ENCODE assay signal across 1 cellular context in the genomic region with DNA sequence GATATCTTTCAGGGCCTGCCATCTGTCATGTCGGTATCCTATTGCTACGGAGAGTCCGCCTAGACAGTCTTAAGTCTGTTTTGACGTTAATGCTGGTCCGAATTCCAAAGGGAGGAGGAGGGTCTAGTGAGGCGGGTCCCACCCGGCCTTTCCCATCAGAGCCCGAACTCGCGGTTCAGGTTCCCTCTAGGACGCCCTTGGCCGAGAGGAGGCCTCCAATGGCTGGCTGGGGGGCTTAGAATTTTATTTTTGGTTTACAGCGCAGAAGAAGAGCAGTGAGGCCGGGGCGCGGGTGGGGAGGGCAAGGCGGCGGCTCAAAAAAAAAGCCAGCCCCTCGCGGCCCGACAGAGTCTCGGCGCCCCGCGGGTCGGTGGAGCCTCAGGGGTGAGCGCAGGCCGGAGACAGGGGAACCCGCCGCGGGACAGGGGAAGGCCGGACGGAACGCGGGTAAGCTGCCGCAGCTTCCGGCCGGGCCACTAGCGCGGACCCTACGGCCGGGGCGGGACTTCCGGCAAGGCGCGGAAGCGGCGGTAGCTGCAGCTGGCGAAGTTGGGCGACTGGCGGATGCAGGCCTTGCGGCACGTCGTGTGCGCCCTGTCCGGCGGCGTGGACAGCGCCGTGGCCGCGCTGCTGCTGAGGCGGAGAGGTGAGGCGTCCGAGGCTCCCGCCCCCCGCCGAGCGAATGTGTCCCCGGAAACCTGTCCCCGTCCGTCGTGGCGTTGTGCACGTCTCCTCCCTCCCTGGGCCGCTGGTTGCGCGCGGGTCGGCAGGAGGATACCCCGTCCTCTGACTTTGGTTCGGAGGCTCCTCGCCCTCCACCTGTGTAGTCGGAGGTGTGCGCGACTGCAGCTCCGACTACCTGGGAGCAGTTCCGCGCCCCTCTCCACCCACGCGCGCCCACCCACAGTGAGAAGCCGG.
TF ChIP-seq lines count a peak whose summit lies in the region.

A gene with protein sequence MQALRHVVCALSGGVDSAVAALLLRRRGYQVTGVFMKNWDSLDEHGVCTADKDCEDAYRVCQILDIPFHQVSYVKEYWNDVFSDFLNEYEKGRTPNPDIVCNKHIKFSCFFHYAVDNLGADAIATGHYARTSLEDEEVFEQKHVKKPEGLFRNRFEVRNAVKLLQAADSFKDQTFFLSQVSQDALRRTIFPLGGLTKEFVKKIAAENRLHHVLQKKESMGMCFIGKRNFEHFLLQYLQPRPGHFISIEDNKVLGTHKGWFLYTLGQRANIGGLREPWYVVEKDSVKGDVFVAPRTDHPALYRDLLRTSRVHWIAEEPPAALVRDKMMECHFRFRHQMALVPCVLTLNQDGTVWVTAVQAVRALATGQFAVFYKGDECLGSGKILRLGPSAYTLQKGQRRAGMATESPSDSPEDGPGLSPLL (plus strand): TSS at position 514 of the 918 bp plus-strand sequence. CDS start 51 bp downstream, at position 565.

TF ChIP-seq in GM12878, 131 proteins besides CTCF, POLR2A, EP300 and RAD21 (continued from another document and continues in another):
- TF ChIP-seq, protein P1, sequence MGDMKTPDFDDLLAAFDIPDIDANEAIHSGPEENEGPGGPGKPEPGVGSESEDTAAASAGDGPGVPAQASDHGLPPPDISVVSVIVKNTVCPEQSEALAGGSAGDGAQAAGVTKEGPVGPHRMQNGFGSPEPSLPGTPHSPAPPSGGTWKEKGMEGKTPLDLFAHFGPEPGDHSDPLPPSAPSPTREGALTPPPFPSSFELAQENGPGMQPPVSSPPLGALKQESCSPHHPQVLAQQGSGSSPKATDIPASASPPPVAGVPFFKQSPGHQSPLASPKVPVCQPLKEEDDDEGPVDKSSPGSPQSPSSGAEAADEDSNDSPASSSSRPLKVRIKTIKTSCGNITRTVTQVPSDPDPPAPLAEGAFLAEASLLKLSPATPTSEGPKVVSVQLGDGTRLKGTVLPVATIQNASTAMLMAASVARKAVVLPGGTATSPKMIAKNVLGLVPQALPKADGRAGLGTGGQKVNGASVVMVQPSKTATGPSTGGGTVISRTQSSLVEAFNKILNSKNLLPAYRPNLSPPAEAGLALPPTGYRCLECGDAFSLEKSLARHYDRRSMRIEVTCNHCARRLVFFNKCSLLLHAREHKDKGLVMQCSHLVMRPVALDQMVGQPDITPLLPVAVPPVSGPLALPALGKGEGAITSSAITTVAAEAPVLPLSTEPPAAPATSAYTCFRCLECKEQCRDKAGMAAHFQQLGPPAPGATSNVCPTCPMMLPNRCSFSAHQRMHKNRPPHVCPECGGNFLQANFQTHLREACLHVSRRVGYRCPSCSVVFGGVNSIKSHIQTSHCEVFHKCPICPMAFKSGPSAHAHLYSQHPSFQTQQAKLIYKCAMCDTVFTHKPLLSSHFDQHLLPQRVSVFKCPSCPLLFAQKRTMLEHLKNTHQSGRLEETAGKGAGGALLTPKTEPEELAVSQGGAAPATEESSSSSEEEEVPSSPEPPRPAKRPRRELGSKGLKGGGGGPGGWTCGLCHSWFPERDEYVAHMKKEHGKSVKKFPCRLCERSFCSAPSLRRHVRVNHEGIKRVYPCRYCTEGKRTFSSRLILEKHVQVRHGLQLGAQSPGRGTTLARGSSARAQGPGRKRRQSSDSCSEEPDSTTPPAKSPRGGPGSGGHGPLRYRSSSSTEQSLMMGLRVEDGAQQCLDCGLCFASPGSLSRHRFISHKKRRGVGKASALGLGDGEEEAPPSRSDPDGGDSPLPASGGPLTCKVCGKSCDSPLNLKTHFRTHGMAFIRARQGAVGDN (IDR thresholded peaks at IDR 0.05), result peak; percentile 64; the same call in 1 of the 2 replicates
- TF ChIP-seq, protein P2, sequence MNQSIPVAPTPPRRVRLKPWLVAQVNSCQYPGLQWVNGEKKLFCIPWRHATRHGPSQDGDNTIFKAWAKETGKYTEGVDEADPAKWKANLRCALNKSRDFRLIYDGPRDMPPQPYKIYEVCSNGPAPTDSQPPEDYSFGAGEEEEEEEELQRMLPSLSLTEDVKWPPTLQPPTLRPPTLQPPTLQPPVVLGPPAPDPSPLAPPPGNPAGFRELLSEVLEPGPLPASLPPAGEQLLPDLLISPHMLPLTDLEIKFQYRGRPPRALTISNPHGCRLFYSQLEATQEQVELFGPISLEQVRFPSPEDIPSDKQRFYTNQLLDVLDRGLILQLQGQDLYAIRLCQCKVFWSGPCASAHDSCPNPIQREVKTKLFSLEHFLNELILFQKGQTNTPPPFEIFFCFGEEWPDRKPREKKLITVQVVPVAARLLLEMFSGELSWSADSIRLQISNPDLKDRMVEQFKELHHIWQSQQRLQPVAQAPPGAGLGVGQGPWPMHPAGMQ (IDR thresholded peaks at IDR 0.05; ENCODE audit: borderline replicate concordance), result no peak
- TF ChIP-seq, protein P3, sequence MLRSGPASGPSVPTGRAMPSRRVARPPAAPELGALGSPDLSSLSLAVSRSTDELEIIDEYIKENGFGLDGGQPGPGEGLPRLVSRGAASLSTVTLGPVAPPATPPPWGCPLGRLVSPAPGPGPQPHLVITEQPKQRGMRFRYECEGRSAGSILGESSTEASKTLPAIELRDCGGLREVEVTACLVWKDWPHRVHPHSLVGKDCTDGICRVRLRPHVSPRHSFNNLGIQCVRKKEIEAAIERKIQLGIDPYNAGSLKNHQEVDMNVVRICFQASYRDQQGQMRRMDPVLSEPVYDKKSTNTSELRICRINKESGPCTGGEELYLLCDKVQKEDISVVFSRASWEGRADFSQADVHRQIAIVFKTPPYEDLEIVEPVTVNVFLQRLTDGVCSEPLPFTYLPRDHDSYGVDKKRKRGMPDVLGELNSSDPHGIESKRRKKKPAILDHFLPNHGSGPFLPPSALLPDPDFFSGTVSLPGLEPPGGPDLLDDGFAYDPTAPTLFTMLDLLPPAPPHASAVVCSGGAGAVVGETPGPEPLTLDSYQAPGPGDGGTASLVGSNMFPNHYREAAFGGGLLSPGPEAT (IDR thresholded peaks at IDR 0.05; ENCODE audit: low read depth), result 0 out of 2 replicates have a peak, but pooled peaks have one; percentile 32
- TF ChIP-seq, protein P4, sequence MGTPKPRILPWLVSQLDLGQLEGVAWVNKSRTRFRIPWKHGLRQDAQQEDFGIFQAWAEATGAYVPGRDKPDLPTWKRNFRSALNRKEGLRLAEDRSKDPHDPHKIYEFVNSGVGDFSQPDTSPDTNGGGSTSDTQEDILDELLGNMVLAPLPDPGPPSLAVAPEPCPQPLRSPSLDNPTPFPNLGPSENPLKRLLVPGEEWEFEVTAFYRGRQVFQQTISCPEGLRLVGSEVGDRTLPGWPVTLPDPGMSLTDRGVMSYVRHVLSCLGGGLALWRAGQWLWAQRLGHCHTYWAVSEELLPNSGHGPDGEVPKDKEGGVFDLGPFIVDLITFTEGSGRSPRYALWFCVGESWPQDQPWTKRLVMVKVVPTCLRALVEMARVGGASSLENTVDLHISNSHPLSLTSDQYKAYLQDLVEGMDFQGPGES (IDR thresholded peaks at IDR 0.05), result no peak
- TF ChIP-seq BRCA1 (IDR thresholded peaks at IDR 0.05; ENCODE audit: low read depth, low read length) (no peak), POLR2AphosphoS5 (IDR thresholded peaks at IDR 0.05; ENCODE audit: low read length) (peak; percentile 80; the same call in 1 of the 2 replicates), PML (IDR thresholded peaks at IDR 0.05; ENCODE audit: low read length) (0 out of 2 replicates have a peak, but pooled peaks have one; percentile 60), CBFB (IDR thresholded peaks at IDR 0.05; ENCODE audit: low read depth) (no peak), SMAD5 (IDR thresholded peaks at IDR 0.05; ENCODE audit: low read depth) (peak; percentile 72), GATAD2B (conservative IDR thresholded peaks at IDR 0.05; ENCODE audit: low read depth) (peak; percentile 90), SRF (IDR thresholded peaks at IDR 0.05; ENCODE audit: low read depth in 2 of 2, low read length in 2 of 2) (peak; percentile 63 to 82; a peak in 3 of 4 replicates), NRF1 (conservative IDR thresholded peaks at IDR 0.05; ENCODE audit: low read depth, low read length) (no peak), CREB1 (IDR thresholded peaks at IDR 0.05; ENCODE audit: low read depth) (peak; percentile 61; the same call in 1 of the 2 replicates), PAX8 (IDR thresholded peaks at IDR 0.05) (no peak), ZNF217 (IDR thresholded peaks at IDR 0.05) (no peak), SUZ12 (IDR thresholded peaks at IDR 0.05; ENCODE audit: unreplicated experiment) (no peak), BHLHE40 (IDR thresholded peaks at IDR 0.05; ENCODE audit: borderline replicate concordance in 1 of 2, low read depth in 2 of 2, low read length in 1 of 2) (peak in 1 of 2 experiments; percentile 75; a peak in 2 of 4 replicates)
- TF ChIP-seq, protein P5, sequence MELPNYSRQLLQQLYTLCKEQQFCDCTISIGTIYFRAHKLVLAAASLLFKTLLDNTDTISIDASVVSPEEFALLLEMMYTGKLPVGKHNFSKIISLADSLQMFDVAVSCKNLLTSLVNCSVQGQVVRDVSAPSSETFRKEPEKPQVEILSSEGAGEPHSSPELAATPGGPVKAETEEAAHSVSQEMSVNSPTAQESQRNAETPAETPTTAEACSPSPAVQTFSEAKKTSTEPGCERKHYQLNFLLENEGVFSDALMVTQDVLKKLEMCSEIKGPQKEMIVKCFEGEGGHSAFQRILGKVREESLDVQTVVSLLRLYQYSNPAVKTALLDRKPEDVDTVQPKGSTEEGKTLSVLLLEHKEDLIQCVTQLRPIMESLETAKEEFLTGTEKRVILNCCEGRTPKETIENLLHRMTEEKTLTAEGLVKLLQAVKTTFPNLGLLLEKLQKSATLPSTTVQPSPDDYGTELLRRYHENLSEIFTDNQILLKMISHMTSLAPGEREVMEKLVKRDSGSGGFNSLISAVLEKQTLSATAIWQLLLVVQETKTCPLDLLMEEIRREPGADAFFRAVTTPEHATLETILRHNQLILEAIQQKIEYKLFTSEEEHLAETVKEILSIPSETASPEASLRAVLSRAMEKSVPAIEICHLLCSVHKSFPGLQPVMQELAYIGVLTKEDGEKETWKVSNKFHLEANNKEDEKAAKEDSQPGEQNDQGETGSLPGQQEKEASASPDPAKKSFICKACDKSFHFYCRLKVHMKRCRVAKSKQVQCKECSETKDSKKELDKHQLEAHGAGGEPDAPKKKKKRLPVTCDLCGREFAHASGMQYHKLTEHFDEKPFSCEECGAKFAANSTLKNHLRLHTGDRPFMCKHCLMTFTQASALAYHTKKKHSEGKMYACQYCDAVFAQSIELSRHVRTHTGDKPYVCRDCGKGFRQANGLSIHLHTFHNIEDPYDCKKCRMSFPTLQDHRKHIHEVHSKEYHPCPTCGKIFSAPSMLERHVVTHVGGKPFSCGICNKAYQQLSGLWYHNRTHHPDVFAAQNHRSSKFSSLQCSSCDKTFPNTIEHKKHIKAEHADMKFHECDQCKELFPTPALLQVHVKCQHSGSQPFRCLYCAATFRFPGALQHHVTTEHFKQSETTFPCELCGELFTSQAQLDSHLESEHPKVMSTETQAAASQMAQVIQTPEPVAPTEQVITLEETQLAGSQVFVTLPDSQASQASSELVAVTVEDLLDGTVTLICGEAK (IDR thresholded peaks at IDR 0.05; ENCODE audit: borderline replicate concordance), result peak; percentile 96
- TF ChIP-seq, protein P6, sequence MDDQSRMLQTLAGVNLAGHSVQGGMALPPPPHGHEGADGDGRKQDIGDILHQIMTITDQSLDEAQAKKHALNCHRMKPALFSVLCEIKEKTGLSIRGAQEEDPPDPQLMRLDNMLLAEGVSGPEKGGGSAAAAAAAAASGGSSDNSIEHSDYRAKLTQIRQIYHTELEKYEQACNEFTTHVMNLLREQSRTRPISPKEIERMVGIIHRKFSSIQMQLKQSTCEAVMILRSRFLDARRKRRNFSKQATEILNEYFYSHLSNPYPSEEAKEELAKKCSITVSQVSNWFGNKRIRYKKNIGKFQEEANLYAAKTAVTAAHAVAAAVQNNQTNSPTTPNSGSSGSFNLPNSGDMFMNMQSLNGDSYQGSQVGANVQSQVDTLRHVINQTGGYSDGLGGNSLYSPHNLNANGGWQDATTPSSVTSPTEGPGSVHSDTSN (IDR thresholded peaks at IDR 0.05; ENCODE audit: insufficient replicate concordance, low read depth, low read length), result no peak
- TF ChIP-seq, protein P7, sequence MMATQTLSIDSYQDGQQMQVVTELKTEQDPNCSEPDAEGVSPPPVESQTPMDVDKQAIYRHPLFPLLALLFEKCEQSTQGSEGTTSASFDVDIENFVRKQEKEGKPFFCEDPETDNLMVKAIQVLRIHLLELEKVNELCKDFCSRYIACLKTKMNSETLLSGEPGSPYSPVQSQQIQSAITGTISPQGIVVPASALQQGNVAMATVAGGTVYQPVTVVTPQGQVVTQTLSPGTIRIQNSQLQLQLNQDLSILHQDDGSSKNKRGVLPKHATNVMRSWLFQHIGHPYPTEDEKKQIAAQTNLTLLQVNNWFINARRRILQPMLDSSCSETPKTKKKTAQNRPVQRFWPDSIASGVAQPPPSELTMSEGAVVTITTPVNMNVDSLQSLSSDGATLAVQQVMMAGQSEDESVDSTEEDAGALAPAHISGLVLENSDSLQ (IDR thresholded peaks at IDR 0.05), result peak; percentile 54
- TF ChIP-seq, protein P8, sequence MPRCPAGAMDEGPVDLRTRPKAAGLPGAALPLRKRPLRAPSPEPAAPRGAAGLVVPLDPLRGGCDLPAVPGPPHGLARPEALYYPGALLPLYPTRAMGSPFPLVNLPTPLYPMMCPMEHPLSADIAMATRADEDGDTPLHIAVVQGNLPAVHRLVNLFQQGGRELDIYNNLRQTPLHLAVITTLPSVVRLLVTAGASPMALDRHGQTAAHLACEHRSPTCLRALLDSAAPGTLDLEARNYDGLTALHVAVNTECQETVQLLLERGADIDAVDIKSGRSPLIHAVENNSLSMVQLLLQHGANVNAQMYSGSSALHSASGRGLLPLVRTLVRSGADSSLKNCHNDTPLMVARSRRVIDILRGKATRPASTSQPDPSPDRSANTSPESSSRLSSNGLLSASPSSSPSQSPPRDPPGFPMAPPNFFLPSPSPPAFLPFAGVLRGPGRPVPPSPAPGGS (IDR thresholded peaks at IDR 0.05; ENCODE audit: borderline replicate concordance, insufficient read depth, low read depth, low read length, poor library complexity, severe bottlenecking), result peak; percentile 49
- TF ChIP-seq, protein P9, sequence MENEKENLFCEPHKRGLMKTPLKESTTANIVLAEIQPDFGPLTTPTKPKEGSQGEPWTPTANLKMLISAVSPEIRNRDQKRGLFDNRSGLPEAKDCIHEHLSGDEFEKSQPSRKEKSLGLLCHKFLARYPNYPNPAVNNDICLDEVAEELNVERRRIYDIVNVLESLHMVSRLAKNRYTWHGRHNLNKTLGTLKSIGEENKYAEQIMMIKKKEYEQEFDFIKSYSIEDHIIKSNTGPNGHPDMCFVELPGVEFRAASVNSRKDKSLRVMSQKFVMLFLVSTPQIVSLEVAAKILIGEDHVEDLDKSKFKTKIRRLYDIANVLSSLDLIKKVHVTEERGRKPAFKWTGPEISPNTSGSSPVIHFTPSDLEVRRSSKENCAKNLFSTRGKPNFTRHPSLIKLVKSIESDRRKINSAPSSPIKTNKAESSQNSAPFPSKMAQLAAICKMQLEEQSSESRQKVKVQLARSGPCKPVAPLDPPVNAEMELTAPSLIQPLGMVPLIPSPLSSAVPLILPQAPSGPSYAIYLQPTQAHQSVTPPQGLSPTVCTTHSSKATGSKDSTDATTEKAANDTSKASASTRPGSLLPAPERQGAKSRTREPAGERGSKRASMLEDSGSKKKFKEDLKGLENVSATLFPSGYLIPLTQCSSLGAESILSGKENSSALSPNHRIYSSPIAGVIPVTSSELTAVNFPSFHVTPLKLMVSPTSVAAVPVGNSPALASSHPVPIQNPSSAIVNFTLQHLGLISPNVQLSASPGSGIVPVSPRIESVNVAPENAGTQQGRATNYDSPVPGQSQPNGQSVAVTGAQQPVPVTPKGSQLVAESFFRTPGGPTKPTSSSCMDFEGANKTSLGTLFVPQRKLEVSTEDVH (IDR thresholded peaks at IDR 0.05; ENCODE audit: low read depth, partially characterized antibody), result no peak
- TF ChIP-seq, protein P10, sequence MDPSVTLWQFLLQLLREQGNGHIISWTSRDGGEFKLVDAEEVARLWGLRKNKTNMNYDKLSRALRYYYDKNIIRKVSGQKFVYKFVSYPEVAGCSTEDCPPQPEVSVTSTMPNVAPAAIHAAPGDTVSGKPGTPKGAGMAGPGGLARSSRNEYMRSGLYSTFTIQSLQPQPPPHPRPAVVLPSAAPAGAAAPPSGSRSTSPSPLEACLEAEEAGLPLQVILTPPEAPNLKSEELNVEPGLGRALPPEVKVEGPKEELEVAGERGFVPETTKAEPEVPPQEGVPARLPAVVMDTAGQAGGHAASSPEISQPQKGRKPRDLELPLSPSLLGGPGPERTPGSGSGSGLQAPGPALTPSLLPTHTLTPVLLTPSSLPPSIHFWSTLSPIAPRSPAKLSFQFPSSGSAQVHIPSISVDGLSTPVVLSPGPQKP (IDR thresholded peaks at IDR 0.05; ENCODE audit: low read depth, low read length), result peak; percentile 89
